1 cellular context compared by ENCODE assay signal in genomic region chr4:5051210-5051691, GRCh38.
TF ChIP-seq lines count a peak whose summit lies in the region.

Gene STK32B (plus strand): TSS chr4:5051480.

TF ChIP-seq in HEK293, 187 proteins besides CTCF, POLR2A, EP300 and RAD21 (continued from another document and continues in another):
- TF ChIP-seq ZNF37A (tag by site-specific recombination; IDR thresholded peaks at IDR 0.05) (peak; percentile 54; the same call in 1 of the 2 replicates), HOXC10 (CRISPR knock-in tag; IDR thresholded peaks at IDR 0.05) (no peak), SP3 (tag by site-specific recombination; IDR thresholded peaks at IDR 0.05) (peak; percentile 43), ZNF580 (tag by site-specific recombination; IDR thresholded peaks at IDR 0.05) (no peak), KLF9 (tag by site-specific recombination; IDR thresholded peaks at IDR 0.05; ENCODE audit: low read depth) (0 out of 2 replicates have a peak, but pooled peaks have one; percentile 25), ZXDB (tag by site-specific recombination; IDR thresholded peaks at IDR 0.05) (no peak), ZNF48 (tag by site-specific recombination; IDR thresholded peaks at IDR 0.05) (no peak), ZNF529 (tag by site-specific recombination; IDR thresholded peaks at IDR 0.05; ENCODE audit: insufficient replicate concordance) (no peak), ZNF311 (tag by site-specific recombination; IDR thresholded peaks at IDR 0.05; ENCODE audit: borderline replicate concordance) (no peak), ZNF114 (tag by site-specific recombination; IDR thresholded peaks at IDR 0.05) (no peak), SCRT2 (tag by site-specific recombination; IDR thresholded peaks at IDR 0.05) (no peak), ZBTB7A (tag by site-specific recombination; IDR thresholded peaks at IDR 0.05; ENCODE audit: low read depth) (no peak), ZNF341 (tag by site-specific recombination; IDR thresholded peaks at IDR 0.05; ENCODE audit: low read depth) (peak; percentile 69), ZBTB20 (tag by site-specific recombination; IDR thresholded peaks at IDR 0.05) (peak; percentile 93), ZNF423 (tag by site-specific recombination; IDR thresholded peaks at IDR 0.05) (peak; percentile 32; the same call in 1 of the 2 replicates), HOXD13 (CRISPR knock-in tag; IDR thresholded peaks at IDR 0.05; ENCODE audit: borderline replicate concordance) (no peak), MEIS1 (CRISPR knock-in tag; IDR thresholded peaks at IDR 0.05; ENCODE audit: borderline replicate concordance) (no peak), ZSCAN23 (tag by site-specific recombination; IDR thresholded peaks at IDR 0.05) (no peak), ZNF426 (tag by site-specific recombination; IDR thresholded peaks at IDR 0.05) (no peak), IKZF3 (tag by site-specific recombination; IDR thresholded peaks at IDR 0.05) (no peak), ZFP69B (tag by site-specific recombination; IDR thresholded peaks at IDR 0.05) (no peak), ZNF175 (tag by site-specific recombination; IDR thresholded peaks at IDR 0.05) (no peak), HIC1 (tag by site-specific recombination; IDR thresholded peaks at IDR 0.05) (no peak), ZNF791 (tag by site-specific recombination; IDR thresholded peaks at IDR 0.05) (no peak), ZNF223 (tag by site-specific recombination; IDR thresholded peaks at IDR 0.05) (no peak), KLF1 (tag by site-specific recombination; IDR thresholded peaks at IDR 0.05) (peak; percentile 44; the same call in 1 of the 2 replicates), SP2 (tag by site-specific recombination; IDR thresholded peaks at IDR 0.05) (peak; percentile 70), ZBTB48 (tag by site-specific recombination; IDR thresholded peaks at IDR 0.05) (peak; percentile 71; the same call in 1 of the 2 replicates), ZNF514 (tag by site-specific recombination; IDR thresholded peaks at IDR 0.05) (no peak), ZBTB21 (tag by site-specific recombination; IDR thresholded peaks at IDR 0.05) (no peak), ZBTB17 (tag by site-specific recombination; IDR thresholded peaks at IDR 0.05) (peak; percentile 96), ZNF792 (tag by site-specific recombination; IDR thresholded peaks at IDR 0.05) (no peak), ZNF626 (tag by site-specific recombination; IDR thresholded peaks at IDR 0.05) (no peak), ZNF785 (tag by site-specific recombination; IDR thresholded peaks at IDR 0.05) (no peak), ZNF629 (tag by site-specific recombination; IDR thresholded peaks at IDR 0.05) (no peak), FEZF1 (tag by site-specific recombination; IDR thresholded peaks at IDR 0.05) (no peak), SALL2 (tag by site-specific recombination; IDR thresholded peaks at IDR 0.05; ENCODE audit: borderline replicate concordance) (no peak), GLIS2 (tag by site-specific recombination; IDR thresholded peaks at IDR 0.05) (no peak), ZNF76 (tag by site-specific recombination; IDR thresholded peaks at IDR 0.05; ENCODE audit: borderline replicate concordance, low read depth) (no peak), ZNF10 (tag by site-specific recombination; IDR thresholded peaks at IDR 0.05) (peak; percentile 64; the same call in 1 of the 2 replicates), ZFHX2 (tag by site-specific recombination; conservative IDR thresholded peaks at IDR 0.05) (peak; percentile 87), ZNF600 (tag by site-specific recombination; IDR thresholded peaks at IDR 0.05) (peak; percentile 61; the same call in 1 of the 2 replicates), ZNF391 (tag by site-specific recombination; IDR thresholded peaks at IDR 0.05; ENCODE audit: borderline replicate concordance, low read depth) (no peak), ZNF2 (tag by site-specific recombination; IDR thresholded peaks at IDR 0.05) (no peak), ZNF501 (tag by site-specific recombination; IDR thresholded peaks at IDR 0.05) (no peak), ZNF658 (tag by site-specific recombination; IDR thresholded peaks at IDR 0.05) (no peak)
- TF ChIP-seq, protein P1, sequence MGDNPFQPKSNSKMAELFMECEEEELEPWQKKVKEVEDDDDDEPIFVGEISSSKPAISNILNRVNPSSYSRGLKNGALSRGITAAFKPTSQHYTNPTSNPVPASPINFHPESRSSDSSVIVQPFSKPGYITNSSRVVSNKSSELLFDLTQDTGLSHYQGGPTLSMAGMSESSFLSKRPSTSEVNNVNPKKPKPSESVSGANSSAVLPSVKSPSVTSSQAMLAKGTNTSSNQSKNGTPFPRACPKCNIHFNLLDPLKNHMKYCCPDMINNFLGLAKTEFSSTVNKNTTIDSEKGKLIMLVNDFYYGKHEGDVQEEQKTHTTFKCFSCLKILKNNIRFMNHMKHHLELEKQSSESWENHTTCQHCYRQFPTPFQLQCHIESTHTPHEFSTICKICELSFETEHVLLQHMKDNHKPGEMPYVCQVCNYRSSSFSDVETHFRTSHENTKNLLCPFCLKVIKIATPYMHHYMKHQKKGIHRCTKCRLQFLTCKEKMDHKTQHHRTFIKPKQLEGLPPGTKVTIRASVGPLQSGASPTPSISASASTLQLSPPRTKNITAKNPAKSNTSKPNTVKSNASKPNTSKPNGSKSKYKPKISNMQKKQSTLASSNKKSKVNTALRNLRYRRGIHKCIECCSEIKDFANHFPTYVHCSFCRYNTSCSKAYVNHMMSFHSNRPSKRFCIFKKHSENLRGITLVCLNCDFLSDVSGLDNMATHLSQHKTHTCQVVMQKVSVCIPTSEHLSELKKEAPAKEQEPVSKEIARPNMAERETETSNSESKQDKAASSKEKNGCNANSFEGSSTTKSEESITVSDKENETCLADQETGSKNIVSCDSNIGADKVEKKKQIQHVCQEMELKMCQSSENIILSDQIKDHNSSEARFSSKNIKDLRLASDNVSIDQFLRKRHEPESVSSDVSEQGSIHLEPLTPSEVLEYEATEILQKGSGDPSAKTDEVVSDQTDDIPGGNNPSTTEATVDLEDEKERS (tag by site-specific recombination; IDR thresholded peaks at IDR 0.05), result no peak
- TF ChIP-seq, protein P2, sequence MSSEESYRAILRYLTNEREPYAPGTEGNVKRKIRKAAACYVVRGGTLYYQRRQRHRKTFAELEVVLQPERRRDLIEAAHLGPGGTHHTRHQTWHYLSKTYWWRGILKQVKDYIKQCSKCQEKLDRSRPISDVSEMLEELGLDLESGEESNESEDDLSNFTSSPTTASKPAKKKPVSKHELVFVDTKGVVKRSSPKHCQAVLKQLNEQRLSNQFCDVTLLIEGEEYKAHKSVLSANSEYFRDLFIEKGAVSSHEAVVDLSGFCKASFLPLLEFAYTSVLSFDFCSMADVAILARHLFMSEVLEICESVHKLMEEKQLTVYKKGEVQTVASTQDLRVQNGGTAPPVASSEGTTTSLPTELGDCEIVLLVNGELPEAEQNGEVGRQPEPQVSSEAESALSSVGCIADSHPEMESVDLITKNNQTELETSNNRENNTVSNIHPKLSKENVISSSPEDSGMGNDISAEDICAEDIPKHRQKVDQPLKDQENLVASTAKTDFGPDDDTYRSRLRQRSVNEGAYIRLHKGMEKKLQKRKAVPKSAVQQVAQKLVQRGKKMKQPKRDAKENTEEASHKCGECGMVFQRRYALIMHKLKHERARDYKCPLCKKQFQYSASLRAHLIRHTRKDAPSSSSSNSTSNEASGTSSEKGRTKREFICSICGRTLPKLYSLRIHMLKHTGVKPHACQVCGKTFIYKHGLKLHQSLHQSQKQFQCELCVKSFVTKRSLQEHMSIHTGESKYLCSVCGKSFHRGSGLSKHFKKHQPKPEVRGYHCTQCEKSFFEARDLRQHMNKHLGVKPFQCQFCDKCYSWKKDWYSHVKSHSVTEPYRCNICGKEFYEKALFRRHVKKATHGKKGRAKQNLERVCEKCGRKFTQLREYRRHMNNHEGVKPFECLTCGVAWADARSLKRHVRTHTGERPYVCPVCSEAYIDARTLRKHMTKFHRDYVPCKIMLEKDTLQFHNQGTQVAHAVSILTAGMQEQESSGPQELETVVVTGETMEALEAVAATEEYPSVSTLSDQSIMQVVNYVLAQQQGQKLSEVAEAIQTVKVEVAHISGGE (tag by site-specific recombination; conservative IDR thresholded peaks at IDR 0.05; ENCODE audit: low read depth), result peak; percentile 38; the same call in 1 of the 2 replicates
- TF ChIP-seq, protein P3, sequence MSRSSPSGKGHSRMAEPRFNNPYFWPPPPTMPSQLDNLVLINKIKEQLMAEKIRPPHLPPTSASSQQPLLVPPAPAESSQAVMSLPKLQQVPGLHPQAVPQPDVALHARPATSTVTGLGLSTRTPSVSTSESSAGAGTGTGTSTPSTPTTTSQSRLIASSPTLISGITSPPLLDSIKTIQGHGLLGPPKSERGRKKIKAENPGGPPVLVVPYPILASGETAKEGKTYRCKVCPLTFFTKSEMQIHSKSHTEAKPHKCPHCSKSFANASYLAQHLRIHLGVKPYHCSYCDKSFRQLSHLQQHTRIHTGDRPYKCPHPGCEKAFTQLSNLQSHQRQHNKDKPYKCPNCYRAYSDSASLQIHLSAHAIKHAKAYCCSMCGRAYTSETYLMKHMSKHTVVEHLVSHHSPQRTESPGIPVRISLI (tag by site-specific recombination; IDR thresholded peaks at IDR 0.05), result no peak
- TF ChIP-seq, protein P4, sequence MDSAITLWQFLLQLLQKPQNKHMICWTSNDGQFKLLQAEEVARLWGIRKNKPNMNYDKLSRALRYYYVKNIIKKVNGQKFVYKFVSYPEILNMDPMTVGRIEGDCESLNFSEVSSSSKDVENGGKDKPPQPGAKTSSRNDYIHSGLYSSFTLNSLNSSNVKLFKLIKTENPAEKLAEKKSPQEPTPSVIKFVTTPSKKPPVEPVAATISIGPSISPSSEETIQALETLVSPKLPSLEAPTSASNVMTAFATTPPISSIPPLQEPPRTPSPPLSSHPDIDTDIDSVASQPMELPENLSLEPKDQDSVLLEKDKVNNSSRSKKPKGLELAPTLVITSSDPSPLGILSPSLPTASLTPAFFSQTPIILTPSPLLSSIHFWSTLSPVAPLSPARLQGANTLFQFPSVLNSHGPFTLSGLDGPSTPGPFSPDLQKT (IDR thresholded peaks at IDR 0.05; ENCODE audit: borderline replicate concordance, low read depth, low read length), result no peak
- TF ChIP-seq, protein P5, sequence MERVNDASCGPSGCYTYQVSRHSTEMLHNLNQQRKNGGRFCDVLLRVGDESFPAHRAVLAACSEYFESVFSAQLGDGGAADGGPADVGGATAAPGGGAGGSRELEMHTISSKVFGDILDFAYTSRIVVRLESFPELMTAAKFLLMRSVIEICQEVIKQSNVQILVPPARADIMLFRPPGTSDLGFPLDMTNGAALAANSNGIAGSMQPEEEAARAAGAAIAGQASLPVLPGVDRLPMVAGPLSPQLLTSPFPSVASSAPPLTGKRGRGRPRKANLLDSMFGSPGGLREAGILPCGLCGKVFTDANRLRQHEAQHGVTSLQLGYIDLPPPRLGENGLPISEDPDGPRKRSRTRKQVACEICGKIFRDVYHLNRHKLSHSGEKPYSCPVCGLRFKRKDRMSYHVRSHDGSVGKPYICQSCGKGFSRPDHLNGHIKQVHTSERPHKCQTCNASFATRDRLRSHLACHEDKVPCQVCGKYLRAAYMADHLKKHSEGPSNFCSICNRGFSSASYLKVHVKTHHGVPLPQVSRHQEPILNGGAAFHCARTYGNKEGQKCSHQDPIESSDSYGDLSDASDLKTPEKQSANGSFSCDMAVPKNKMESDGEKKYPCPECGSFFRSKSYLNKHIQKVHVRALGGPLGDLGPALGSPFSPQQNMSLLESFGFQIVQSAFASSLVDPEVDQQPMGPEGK (tag by site-specific recombination; IDR thresholded peaks at IDR 0.05), result 0 out of 2 replicates have a peak, but pooled peaks have one; percentile 21
- TF ChIP-seq, protein P6, sequence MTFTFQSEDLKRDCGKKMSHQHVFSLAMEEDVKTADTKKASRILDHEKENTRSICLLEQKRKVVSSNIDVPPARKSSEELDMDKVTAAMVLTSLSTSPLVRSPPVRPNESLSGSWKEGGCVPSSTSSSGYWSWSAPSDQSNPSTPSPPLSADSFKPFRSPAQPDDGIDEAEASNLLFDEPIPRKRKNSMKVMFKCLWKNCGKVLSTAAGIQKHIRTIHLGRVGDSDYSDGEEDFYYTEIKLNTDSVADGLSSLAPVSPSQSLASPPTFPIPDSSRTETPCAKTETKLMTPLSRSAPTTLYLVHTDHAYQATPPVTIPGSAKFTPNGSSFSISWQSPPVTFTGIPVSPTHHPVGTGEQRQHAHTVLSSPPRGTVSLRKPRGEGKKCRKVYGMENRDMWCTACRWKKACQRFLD (tag by site-specific recombination; IDR thresholded peaks at IDR 0.05), result no peak
- TF ChIP-seq, protein P7, sequence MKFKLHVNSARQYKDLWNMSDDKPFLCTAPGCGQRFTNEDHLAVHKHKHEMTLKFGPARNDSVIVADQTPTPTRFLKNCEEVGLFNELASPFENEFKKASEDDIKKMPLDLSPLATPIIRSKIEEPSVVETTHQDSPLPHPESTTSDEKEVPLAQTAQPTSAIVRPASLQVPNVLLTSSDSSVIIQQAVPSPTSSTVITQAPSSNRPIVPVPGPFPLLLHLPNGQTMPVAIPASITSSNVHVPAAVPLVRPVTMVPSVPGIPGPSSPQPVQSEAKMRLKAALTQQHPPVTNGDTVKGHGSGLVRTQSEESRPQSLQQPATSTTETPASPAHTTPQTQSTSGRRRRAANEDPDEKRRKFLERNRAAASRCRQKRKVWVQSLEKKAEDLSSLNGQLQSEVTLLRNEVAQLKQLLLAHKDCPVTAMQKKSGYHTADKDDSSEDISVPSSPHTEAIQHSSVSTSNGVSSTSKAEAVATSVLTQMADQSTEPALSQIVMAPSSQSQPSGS (tag by site-specific recombination; IDR thresholded peaks at IDR 0.05; ENCODE audit: low read depth), result no peak
- TF ChIP-seq, protein P8, sequence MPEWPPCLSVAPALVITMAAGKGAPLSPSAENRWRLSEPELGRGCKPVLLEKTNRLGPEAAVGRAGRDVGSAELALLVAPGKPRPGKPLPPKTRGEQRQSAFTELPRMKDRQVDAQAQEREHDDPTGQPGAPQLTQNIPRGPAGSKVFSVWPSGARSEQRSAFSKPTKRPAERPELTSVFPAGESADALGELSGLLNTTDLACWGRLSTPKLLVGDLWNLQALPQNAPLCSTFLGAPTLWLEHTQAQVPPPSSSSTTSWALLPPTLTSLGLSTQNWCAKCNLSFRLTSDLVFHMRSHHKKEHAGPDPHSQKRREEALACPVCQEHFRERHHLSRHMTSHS (tag by site-specific recombination; IDR thresholded peaks at IDR 0.05), result no peak
